Comparison of ENCODE assay signal across 1 cellular context in the genomic region with DNA sequence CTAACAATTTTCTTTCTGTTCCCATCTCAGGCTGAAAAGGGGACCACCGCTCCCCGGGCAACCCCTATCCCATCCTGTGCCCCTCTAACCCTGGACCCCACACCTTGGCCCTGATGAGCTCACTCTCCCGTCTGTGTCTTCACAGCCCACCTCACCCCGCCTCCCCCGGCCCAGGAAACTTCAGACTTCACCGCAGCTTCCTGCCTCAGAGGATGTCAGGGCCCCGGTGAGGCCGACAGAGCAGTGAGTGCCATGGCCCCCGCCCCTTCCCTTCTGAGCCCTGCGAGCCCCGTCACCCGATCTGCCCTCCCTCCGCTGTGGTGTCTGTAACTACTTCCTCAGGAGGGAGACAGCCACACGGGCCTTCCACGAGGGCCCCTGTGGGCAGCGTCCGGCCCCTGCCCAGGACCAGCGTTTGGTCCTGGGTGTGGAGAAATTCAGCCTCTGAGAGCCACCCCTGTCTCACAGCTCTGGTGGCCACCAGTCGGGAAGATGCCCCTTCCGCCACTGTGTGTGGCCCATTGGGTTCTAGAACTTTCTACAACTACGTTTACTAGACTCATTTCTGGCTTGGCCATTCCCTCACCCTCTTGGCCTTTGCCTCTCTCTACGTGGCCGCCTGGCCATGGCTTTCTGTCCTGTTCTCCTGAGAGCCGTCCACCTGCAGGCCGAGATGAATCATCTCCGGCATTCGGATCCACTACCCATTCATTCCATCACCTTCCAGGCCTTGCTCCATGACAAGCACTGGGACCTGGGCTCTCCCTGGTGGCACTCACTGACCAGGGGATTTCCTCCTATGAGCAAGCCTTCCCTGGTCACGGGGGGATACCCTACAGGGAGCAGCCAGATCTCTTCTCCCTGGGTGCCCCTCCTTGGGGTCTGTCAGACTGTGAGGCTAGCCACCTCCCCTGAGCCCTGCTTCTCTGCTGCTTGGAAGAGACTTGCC.
TF ChIP-seq lines count a peak whose summit lies in the region.

No MANE protein-coding gene starts in this region.

TF ChIP-seq in GM23338, 12 proteins besides CTCF, POLR2A, EP300 and RAD21 (continued from another document):
- no peak for TF ChIP-seq ZNF462 (CRISPR knock-in tag; IDR thresholded peaks at IDR 0.05)
- TF ChIP-seq NANOG (IDR thresholded peaks at IDR 0.05; ENCODE audit: borderline replicate concordance), result no peak
- TF ChIP-seq, protein P1, sequence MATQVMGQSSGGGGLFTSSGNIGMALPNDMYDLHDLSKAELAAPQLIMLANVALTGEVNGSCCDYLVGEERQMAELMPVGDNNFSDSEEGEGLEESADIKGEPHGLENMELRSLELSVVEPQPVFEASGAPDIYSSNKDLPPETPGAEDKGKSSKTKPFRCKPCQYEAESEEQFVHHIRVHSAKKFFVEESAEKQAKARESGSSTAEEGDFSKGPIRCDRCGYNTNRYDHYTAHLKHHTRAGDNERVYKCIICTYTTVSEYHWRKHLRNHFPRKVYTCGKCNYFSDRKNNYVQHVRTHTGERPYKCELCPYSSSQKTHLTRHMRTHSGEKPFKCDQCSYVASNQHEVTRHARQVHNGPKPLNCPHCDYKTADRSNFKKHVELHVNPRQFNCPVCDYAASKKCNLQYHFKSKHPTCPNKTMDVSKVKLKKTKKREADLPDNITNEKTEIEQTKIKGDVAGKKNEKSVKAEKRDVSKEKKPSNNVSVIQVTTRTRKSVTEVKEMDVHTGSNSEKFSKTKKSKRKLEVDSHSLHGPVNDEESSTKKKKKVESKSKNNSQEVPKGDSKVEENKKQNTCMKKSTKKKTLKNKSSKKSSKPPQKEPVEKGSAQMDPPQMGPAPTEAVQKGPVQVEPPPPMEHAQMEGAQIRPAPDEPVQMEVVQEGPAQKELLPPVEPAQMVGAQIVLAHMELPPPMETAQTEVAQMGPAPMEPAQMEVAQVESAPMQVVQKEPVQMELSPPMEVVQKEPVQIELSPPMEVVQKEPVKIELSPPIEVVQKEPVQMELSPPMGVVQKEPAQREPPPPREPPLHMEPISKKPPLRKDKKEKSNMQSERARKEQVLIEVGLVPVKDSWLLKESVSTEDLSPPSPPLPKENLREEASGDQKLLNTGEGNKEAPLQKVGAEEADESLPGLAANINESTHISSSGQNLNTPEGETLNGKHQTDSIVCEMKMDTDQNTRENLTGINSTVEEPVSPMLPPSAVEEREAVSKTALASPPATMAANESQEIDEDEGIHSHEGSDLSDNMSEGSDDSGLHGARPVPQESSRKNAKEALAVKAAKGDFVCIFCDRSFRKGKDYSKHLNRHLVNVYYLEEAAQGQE (IDR thresholded peaks at IDR 0.05; ENCODE audit: unreplicated experiment), result no peak
